1 cellular context compared by ENCODE assay signal in the genomic region with DNA sequence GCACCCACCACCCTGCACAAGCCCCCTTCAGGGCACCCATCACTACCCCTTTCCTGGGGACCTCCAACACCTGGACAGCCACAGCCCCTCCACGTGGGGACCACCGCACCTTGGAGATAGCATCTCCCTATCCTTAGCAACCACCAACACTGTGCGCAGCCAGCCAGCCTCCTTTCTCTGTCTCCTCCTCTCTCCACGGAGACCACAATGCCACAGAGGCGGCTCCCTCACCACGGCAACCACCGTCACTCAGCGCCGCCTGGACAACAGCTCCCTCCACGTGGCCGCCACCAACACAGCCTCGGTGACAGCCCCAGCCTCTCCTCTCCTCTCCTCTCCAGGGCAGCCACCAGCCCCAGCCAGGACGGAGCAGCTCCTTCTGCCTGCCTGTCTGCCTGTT.
A peak's percentile ranks its signal among the peaks of the same experiment; 100 is the strongest.
TF ChIP-seq lines count a peak whose summit lies in the region.

No MANE protein-coding gene starts in this region.

TF ChIP-seq in HepG2, 621 proteins besides CTCF, POLR2A, EP300 and RAD21:
- TF ChIP-seq MNT (IDR thresholded peaks at IDR 0.05) (peak; percentile 12; the same call in 1 of the 2 replicates), PAX8 (CRISPR knock-in tag; IDR thresholded peaks at IDR 0.05; ENCODE audit: borderline replicate concordance) (no peak)
TF ChIP-seq in HepG2: peak in this region for 1.
